ENCODE assay signal across 1 cellular context in the genomic region with DNA sequence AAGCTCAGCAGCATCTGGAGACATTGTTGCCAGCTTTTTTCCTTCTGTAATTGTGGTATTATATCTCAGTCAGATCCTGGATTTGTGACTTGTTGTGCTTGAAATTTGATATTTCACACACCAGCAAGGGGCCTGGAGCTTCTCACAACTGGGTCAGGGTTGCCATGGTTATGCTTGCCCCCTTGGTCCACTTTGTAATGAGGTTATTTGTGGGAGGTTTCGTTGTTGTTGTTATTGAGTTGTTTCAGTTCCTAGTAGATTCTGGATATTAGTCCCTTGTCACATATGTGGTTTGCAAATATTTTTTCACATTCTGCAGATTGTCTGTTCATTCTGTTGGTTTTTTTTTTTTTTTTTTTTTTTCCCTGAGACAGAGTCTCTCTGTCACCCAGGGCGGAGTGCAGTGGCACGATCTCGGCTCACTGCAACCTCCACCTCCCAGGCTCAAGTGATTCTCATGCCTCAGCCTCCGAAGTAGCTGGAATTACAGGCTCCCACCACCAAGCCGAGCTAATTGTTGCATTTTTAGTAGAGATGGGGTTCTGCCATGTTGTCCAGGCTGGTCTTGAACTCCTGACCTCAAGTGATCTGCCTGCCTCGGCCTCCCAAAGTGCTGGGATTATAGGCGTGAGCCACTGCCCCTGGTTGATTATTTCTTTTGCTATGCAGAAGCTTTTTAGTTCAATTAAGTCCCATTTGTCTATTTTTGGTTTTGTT.
TF ChIP-seq lines count a peak whose summit lies in the region.

No MANE protein-coding gene starts in this region.

TF ChIP-seq in SK-N-SH treated with all-trans-retinoic acid at 6 μM for 48 hours, 23 proteins besides CTCF, POLR2A, EP300 and RAD21 (continued from another document):
- TF ChIP-seq, protein P1, sequence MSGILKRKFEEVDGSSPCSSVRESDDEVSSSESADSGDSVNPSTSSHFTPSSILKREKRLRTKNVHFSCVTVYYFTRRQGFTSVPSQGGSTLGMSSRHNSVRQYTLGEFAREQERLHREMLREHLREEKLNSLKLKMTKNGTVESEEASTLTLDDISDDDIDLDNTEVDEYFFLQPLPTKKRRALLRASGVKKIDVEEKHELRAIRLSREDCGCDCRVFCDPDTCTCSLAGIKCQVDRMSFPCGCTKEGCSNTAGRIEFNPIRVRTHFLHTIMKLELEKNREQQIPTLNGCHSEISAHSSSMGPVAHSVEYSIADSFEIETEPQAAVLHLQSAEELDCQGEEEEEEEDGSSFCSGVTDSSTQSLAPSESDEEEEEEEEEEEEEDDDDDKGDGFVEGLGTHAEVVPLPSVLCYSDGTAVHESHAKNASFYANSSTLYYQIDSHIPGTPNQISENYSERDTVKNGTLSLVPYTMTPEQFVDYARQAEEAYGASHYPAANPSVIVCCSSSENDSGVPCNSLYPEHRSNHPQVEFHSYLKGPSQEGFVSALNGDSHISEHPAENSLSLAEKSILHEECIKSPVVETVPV (CRISPR knock-in tag; IDR thresholded peaks at IDR 0.05), result no peak
- TF ChIP-seq GLIS3 (CRISPR knock-in tag; IDR thresholded peaks at IDR 0.05) (no peak), TCF4 (CRISPR knock-in tag; IDR thresholded peaks at IDR 0.05; ENCODE audit: borderline replicate concordance) (no peak)
- TF ChIP-seq, protein P2, sequence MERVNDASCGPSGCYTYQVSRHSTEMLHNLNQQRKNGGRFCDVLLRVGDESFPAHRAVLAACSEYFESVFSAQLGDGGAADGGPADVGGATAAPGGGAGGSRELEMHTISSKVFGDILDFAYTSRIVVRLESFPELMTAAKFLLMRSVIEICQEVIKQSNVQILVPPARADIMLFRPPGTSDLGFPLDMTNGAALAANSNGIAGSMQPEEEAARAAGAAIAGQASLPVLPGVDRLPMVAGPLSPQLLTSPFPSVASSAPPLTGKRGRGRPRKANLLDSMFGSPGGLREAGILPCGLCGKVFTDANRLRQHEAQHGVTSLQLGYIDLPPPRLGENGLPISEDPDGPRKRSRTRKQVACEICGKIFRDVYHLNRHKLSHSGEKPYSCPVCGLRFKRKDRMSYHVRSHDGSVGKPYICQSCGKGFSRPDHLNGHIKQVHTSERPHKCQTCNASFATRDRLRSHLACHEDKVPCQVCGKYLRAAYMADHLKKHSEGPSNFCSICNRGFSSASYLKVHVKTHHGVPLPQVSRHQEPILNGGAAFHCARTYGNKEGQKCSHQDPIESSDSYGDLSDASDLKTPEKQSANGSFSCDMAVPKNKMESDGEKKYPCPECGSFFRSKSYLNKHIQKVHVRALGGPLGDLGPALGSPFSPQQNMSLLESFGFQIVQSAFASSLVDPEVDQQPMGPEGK (CRISPR knock-in tag; IDR thresholded peaks at IDR 0.05; ENCODE audit: borderline replicate concordance), result no peak
